ENCODE assay signal across 1 cellular context in genomic region chr3:167723872-167724271, GRCh38.
TF ChIP-seq lines count a peak whose summit lies in the region.

No MANE protein-coding gene starts in this region.

TF ChIP-seq in K562, 482 proteins besides CTCF, POLR2A, EP300 and RAD21 (continued from another document and continues in another):
- peak; percentile 92 for TF ChIP-seq TEAD4 (IDR thresholded peaks at IDR 0.05; ENCODE audit: low read length)
- TF ChIP-seq TEAD4 (CRISPR knock-in tag; IDR thresholded peaks at IDR 0.05; ENCODE audit: borderline replicate concordance) = no peak
- TF ChIP-seq NUFIP1 (IDR thresholded peaks at IDR 0.05; ENCODE audit: partially characterized antibody) = no peak
- no peak for TF ChIP-seq ZC3H8 (IDR thresholded peaks at IDR 0.05)
- TF ChIP-seq CBX2 (IDR thresholded peaks at IDR 0.05; ENCODE audit: insufficient read depth, low read length, poor library complexity, severe bottlenecking) = no peak
- no peak for TF ChIP-seq JUNB (CRISPR knock-in tag; conservative IDR thresholded peaks at IDR 0.05)
- TF ChIP-seq PTBP1 (IDR thresholded peaks at IDR 0.05; ENCODE audit: low read depth, low read length) = no peak
- peak; percentile 54 to 84; a peak in 3 of 4 replicates for TF ChIP-seq MNT (conservative IDR thresholded peaks at IDR 0.05)
- no peak for TF ChIP-seq HMG20B (CRISPR knock-in tag; IDR thresholded peaks at IDR 0.05)
- TF ChIP-seq ZNF239 (CRISPR knock-in tag; IDR thresholded peaks at IDR 0.05) = no peak
- TF ChIP-seq CGGBP1 (CRISPR knock-in tag; IDR thresholded peaks at IDR 0.05) = no peak
- TF ChIP-seq ZNF224 (CRISPR knock-in tag; IDR thresholded peaks at IDR 0.05) = no peak
- TF ChIP-seq CCAR2 (IDR thresholded peaks at IDR 0.05; ENCODE audit: low read depth, low read length) = no peak
- TF ChIP-seq GTF2F1 (IDR thresholded peaks at IDR 0.05; ENCODE audit: low read depth, low read length) = no peak
- no peak for TF ChIP-seq E2F6 (IDR thresholded peaks at IDR 0.05; ENCODE audit: borderline replicate concordance in 1 of 2, extremely low read depth in 1 of 2, insufficient read depth in 1 of 2, insufficient read length in 1 of 2, low read depth in 1 of 2, low read length in 1 of 2, poor library complexity in 1 of 2, severe bottlenecking in 1 of 2)
- TF ChIP-seq XRCC3 (IDR thresholded peaks at IDR 0.05) = no peak
- peak in 1 of 2 experiments; percentile 54; a peak in 1 of 4 replicates for TF ChIP-seq HDAC1 (IDR thresholded peaks at IDR 0.05)
- TF ChIP-seq TFAM (CRISPR knock-in tag; conservative IDR thresholded peaks at IDR 0.05) = no peak
- no peak for TF ChIP-seq SETDB1 (IDR thresholded peaks at IDR 0.05; ENCODE audit: low read length)
- TF ChIP-seq NCOA2 (IDR thresholded peaks at IDR 0.05; ENCODE audit: partially characterized antibody in 2 of 2) = no peak
- TF ChIP-seq CAMTA2 (CRISPR knock-in tag; conservative IDR thresholded peaks at IDR 0.05) = no peak
- no peak for TF ChIP-seq ZNF507 (tag; conservative IDR thresholded peaks at IDR 0.05)
- TF ChIP-seq HES1 (IDR thresholded peaks at IDR 0.05; ENCODE audit: low read depth) = no peak
- TF ChIP-seq GTF2E2 (tag; IDR thresholded peaks at IDR 0.05) = no peak
- no peak for TF ChIP-seq CBX3 (IDR thresholded peaks at IDR 0.05; ENCODE audit: borderline replicate concordance in 1 of 2, low read length in 2 of 2)
- TF ChIP-seq NFIC (IDR thresholded peaks at IDR 0.05) = peak; percentile 58
- TF ChIP-seq ADNP (tag; IDR thresholded peaks at IDR 0.05) = peak; percentile 63; the same call in 1 of the 2 replicates
- TF ChIP-seq ZNF253 (CRISPR knock-in tag; conservative IDR thresholded peaks at IDR 0.05) = no peak
- peak; percentile 53 for TF ChIP-seq MEIS2 (IDR thresholded peaks at IDR 0.05; ENCODE audit: partially characterized antibody)
- TF ChIP-seq ARID1B (IDR thresholded peaks at IDR 0.05) = peak; percentile 97
- TF ChIP-seq TEAD1 (CRISPR knock-in tag; IDR thresholded peaks at IDR 0.05) = no peak
- TF ChIP-seq MCM7 (IDR thresholded peaks at IDR 0.05) = no peak
- no peak for TF ChIP-seq THAP7 (CRISPR knock-in tag; IDR thresholded peaks at IDR 0.05)
- no peak for TF ChIP-seq ZNF584 (CRISPR knock-in tag; IDR thresholded peaks at IDR 0.05; ENCODE audit: low read depth)
- no peak for TF ChIP-seq RHOXF2B (CRISPR knock-in tag; conservative IDR thresholded peaks at IDR 0.05)
- TF ChIP-seq GATA2 (CRISPR knock-in tag; IDR thresholded peaks at IDR 0.05) = peak; percentile 65
- peak; percentile 82 for TF ChIP-seq SMARCE1 (IDR thresholded peaks at IDR 0.05)
- TF ChIP-seq PML (IDR thresholded peaks at IDR 0.05; ENCODE audit: low read length) = peak; percentile 81
- TF ChIP-seq THAP12 (CRISPR knock-in tag; IDR thresholded peaks at IDR 0.05) = no peak
- TF ChIP-seq JUND (IDR thresholded peaks at IDR 0.05; ENCODE audit: borderline replicate concordance, low read depth, low read length) = peak; percentile 46; the same call in 1 of the 2 replicates
- no peak; the same call in 2 of the 3 replicates for TF ChIP-seq JUND (tag; IDR thresholded peaks at IDR 0.05; ENCODE audit: borderline replicate concordance, low read depth, low read length)
- TF ChIP-seq SAFB (IDR thresholded peaks at IDR 0.05; ENCODE audit: borderline replicate concordance, low read depth, low read length) = no peak
- TF ChIP-seq NEUROD1 (IDR thresholded peaks at IDR 0.05; ENCODE audit: borderline replicate concordance, low read depth, low read length, partially characterized antibody) = peak; percentile 53
- TF ChIP-seq KAT8 (IDR thresholded peaks at IDR 0.05; ENCODE audit: low read depth) = no peak
- TF ChIP-seq ZNF197 (CRISPR knock-in tag; IDR thresholded peaks at IDR 0.05; ENCODE audit: low read depth) = no peak
- TF ChIP-seq STAT5B (CRISPR knock-in tag; IDR thresholded peaks at IDR 0.05) = no peak
- TF ChIP-seq NFXL1 (CRISPR knock-in tag; IDR thresholded peaks at IDR 0.05) = no peak
- TF ChIP-seq ZNF717 (CRISPR knock-in tag; IDR thresholded peaks at IDR 0.05) = no peak
- TF ChIP-seq ZNF263 (CRISPR knock-in tag; IDR thresholded peaks at IDR 0.05; ENCODE audit: borderline replicate concordance) = no peak
- no peak for TF ChIP-seq DDX20 (tag; IDR thresholded peaks at IDR 0.05; ENCODE audit: low read depth)
- no peak for TF ChIP-seq ZNF764 (CRISPR knock-in tag; IDR thresholded peaks at IDR 0.05; ENCODE audit: low read depth)
- TF ChIP-seq BCL6 (CRISPR knock-in tag; IDR thresholded peaks at IDR 0.05) = no peak
- no peak for TF ChIP-seq SLC30A9 (CRISPR knock-in tag; IDR thresholded peaks at IDR 0.05)
- no peak for TF ChIP-seq ZNF436 (CRISPR knock-in tag; IDR thresholded peaks at IDR 0.05)
- peak in 1 of 2 experiments; percentile 40; a peak in 1 of 4 replicates for TF ChIP-seq TRIM24 (IDR thresholded peaks at IDR 0.05)
- TF ChIP-seq KDM5B (IDR thresholded peaks at IDR 0.05; ENCODE audit: insufficient replicate concordance, low read depth, low read length) = no peak
- TF ChIP-seq TGIF2 (CRISPR knock-in tag; IDR thresholded peaks at IDR 0.05) = no peak
- peak; percentile 42; the same call in 1 of the 2 replicates for TF ChIP-seq SMAD4 (CRISPR knock-in tag; conservative IDR thresholded peaks at IDR 0.05)
- no peak for TF ChIP-seq ZNF77 (CRISPR knock-in tag; IDR thresholded peaks at IDR 0.05)
- TF ChIP-seq ELK3 (CRISPR knock-in tag; IDR thresholded peaks at IDR 0.05) = no peak
- TF ChIP-seq CREB5 (CRISPR knock-in tag; IDR thresholded peaks at IDR 0.05) = no peak
- TF ChIP-seq KLF13 (tag; IDR thresholded peaks at IDR 0.05; ENCODE audit: borderline replicate concordance, low read depth) = no peak
- no peak for TF ChIP-seq ATF3 (IDR thresholded peaks at IDR 0.05)
- no peak for TF ChIP-seq ATF3 (CRISPR knock-in tag; conservative IDR thresholded peaks at IDR 0.05)
- no peak for TF ChIP-seq ZNF347 (CRISPR knock-in tag; IDR thresholded peaks at IDR 0.05; ENCODE audit: low read depth)
- no peak for TF ChIP-seq SNIP1 (IDR thresholded peaks at IDR 0.05; ENCODE audit: low read depth)
- no peak for TF ChIP-seq DNMT1 (IDR thresholded peaks at IDR 0.05)
- no peak for TF ChIP-seq HDGF (IDR thresholded peaks at IDR 0.05)
- no peak for TF ChIP-seq PYGO2 (tag; IDR thresholded peaks at IDR 0.05)
- TF ChIP-seq YY1 (IDR thresholded peaks at IDR 0.05; ENCODE audit: borderline replicate concordance in 1 of 3, control insufficient read depth in 1 of 3, extremely low read depth in 1 of 3, insufficient read depth in 3 of 3, insufficient read length in 1 of 3, insufficient replicate concordance in 2 of 3, low read depth in 1 of 3, low read length in 2 of 3) = no peak
